Comparison of ENCODE assay signal across 9 cellular contexts in the genomic region with DNA sequence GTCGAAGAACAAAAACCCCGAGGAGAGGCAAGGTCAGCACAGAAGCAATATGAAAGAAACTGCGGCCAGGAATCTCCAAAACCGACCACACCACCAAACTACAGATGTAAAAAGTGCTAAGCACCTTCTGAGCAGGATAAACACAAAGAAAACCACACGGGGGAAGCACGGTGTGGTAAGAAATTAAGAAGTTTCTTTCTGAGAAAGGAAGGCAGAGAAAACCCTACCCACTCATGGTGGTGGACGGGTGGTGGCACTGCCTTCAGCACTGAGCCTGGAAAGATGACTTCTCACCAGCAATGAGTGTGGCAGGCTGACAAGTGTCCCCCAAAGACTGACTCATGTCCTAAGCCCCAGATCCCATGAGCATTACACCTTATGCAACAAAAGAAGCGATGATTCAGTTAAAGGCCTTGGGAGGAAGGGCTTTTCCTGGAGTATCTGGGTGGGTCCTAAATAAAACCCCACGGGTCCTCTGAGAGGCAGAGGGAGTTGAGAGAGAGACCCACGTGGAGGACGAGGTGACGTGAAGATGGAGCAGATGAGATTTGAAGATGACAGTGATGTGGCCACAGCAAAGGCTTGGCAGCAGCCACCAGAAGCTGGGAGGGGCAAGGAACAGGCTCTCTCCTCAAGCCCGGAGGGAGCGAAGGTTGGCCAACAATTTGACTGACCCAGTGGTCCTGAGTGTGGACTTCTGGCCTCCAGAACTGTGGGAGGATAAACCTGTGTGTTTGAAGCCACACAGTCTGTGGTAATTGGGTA.
DNase-seq lines count a peak whose midpoint lies in the region; TF ChIP-seq lines count a peak whose summit lies in the region.
"Had no signal": no experiment of that assay in that cellular context is flagged by ENCODE, and none has a peak within 500 bp of the region (broad histone marks: within the 10 kb centered on the region; RNA-seq: fewer than 3 reads in every experiment).

No MANE protein-coding gene starts in this region.

- H3K27me3 ChIP-seq in CD4-positive, alpha-beta memory T cell (ENCODE audit: insufficient read depth, low read length), result no peaks in the 10 kb centered on the region
- no peaks in the 10 kb centered on the region for H3K27me3 ChIP-seq in ovary

- H3K27ac Mint-ChIP-seq in CD4-positive, alpha-beta memory T cell, result peak overlapping the region; percentile 67 to 92 (median 88)
- peak overlapping the region; percentile 46 for H3K27ac Mint-ChIP-seq in activated CD4-positive, alpha-beta memory T cell treated with anti-CD3 and anti-CD28 coated beads for 36 hours
- H3K27ac Mint-ChIP-seq: activated naive CD8-positive, alpha-beta T cell had no signal

- H3K36me3 Mint-ChIP-seq in CD4-positive, alpha-beta memory T cell, result no peaks in the 10 kb centered on the region
- no peaks in the 10 kb centered on the region for H3K36me3 Mint-ChIP-seq in activated CD4-positive, alpha-beta memory T cell treated with anti-CD3 and anti-CD28 coated beads for 36 hours
- H3K36me3 Mint-ChIP-seq: activated naive CD8-positive, alpha-beta T cell had no signal

- WGBS in ovary, 3 donors, result 77 to 87% (median 83%) methylated on average over 14 of the region's 14 CpGs

- no peak overlapping the region for H3K4me3 ChIP-seq in CD4-positive, alpha-beta memory T cell (ENCODE audit: low read length in 2 of 2)
- H3K4me3 ChIP-seq in HEK293 (ENCODE audit: low read depth, low read length), result no peak overlapping the region
- no peak overlapping the region for H3K4me3 ChIP-seq in ovary

- TF ChIP-seq EP300 in ovary (IDR thresholded peaks at IDR 0.05), result no peak

- H3K4me1 ChIP-seq in CD4-positive, alpha-beta memory T cell (ENCODE audit: insufficient read depth, low read length), result peaks cover 16% of the 10 kb centered on the region
- no peaks in the 10 kb centered on the region for H3K4me1 ChIP-seq in HEK293 (ENCODE audit: control insufficient read depth, insufficient read depth, low read length)
- no peaks in the 10 kb centered on the region for H3K4me1 ChIP-seq in ovary (ENCODE audit: insufficient read depth)

- H3K27ac ChIP-seq in CD4-positive, alpha-beta memory T cell (ENCODE audit: low read depth, low read length), result peak overlapping the region; percentile 46
- H3K27ac ChIP-seq in HEK293 (ENCODE audit: extremely low read depth, low read depth, low read length) (no peak overlapping the region), ovary (no peak overlapping the region)

- H3K4me3 Mint-ChIP-seq in CD4-positive, alpha-beta memory T cell, result peak overlapping the region in 6 of 8 donors; percentile 11 to 58 (median 30)
- H3K4me3 Mint-ChIP-seq in activated CD4-positive, alpha-beta memory T cell treated with anti-CD3 and anti-CD28 coated beads for 36 hours, result no peak overlapping the region
- H3K4me3 Mint-ChIP-seq: activated naive CD8-positive, alpha-beta T cell had no signal

- no peaks in the 10 kb centered on the region for H3K36me3 ChIP-seq in CD4-positive, alpha-beta memory T cell (ENCODE audit: insufficient read depth, low read length)
- H3K36me3 ChIP-seq in HEK293 (ENCODE audit: control insufficient read depth in 2 of 2, insufficient read depth in 1 of 2, low read length in 2 of 2) (peaks cover 7 to 87% of the 10 kb centered on the region in 2 experiments), ovary (no peaks in the 10 kb centered on the region)

- intact Hi-C loops in CD4-positive, alpha-beta memory T cell (cut with micrococcal nuclease), result loop anchor here (1.0 kb wide), 1 partner anchor 36 kb away; no protein-coding TSS in a partner anchor
- intact Hi-C loops in activated CD4-positive, alpha-beta memory T cell treated with anti-CD3 and anti-CD28 coated beads for 36 hours (cut with micrococcal nuclease), result loop anchor here (1.0 kb wide), 2 partner anchors 31 to 35 kb away; no protein-coding TSS in a partner anchor
- intact Hi-C loops in ovary (cut with DNase I), result no loop called here

- peaks cover 0 to 2% (median 0%) of the 10 kb centered on the region in 8 donors for H3K9me3 Mint-ChIP-seq in CD4-positive, alpha-beta memory T cell
- no peaks in the 10 kb centered on the region for H3K9me3 Mint-ChIP-seq in activated CD4-positive, alpha-beta memory T cell treated with anti-CD3 and anti-CD28 coated beads for 36 hours

- H3K9me3 ChIP-seq in CD4-positive, alpha-beta memory T cell (ENCODE audit: control insufficient read depth in 1 of 2, low read length in 2 of 2), result no peaks in the 10 kb centered on the region
- H3K9me3 ChIP-seq in HEK293 (ENCODE audit: control insufficient read depth, insufficient read depth, low read depth, low read length) (no peaks in the 10 kb centered on the region), ovary (no peaks in the 10 kb centered on the region)

- TF ChIP-seq CTCF in HEK293 (tag by site-specific recombination; IDR thresholded peaks at IDR 0.05) (no peak), ovary (IDR thresholded peaks at IDR 0.05) (no peak)

- no peaks in the 10 kb centered on the region for H3K27me3 Mint-ChIP-seq in CD4-positive, alpha-beta memory T cell
- no peaks in the 10 kb centered on the region for H3K27me3 Mint-ChIP-seq in activated CD4-positive, alpha-beta memory T cell treated with anti-CD3 and anti-CD28 coated beads for 36 hours
- H3K27me3 Mint-ChIP-seq: activated naive CD8-positive, alpha-beta T cell had no signal

- DNase-seq in CD4-positive, alpha-beta memory T cell, result peak; percentile 43 to 78 (median 64)
- DNase-seq in activated CD4-positive, alpha-beta memory T cell treated with anti-CD3 and anti-CD28 coated beads for 36 hours, result peak; percentile 79
- peak; percentile 0 for DNase-seq in iPS DF 4.7 (ENCODE audit: extremely low read depth, low spot score)
- DNase-seq in globus pallidus (ENCODE audit: low spot score), result no peak
- no peak for DNase-seq in ovary
- DNase-seq in D341Med (ENCODE audit: low spot score), result no peak
- DNase-seq in NCI-H1105 treated with DMSO at 0.1 percent for 48 hours (lab: John Stamatoyannopoulos, UW), result no peak

- H3K4me1 Mint-ChIP-seq in CD4-positive, alpha-beta memory T cell, result peaks cover 19 to 39% (median 29%) of the 10 kb centered on the region in 4 donors
- peaks cover 18% of the 10 kb centered on the region for H3K4me1 Mint-ChIP-seq in activated CD4-positive, alpha-beta memory T cell treated with anti-CD3 and anti-CD28 coated beads for 36 hours (ENCODE audit: low read depth)

- POLR2A ChIA-PET in CD4-positive, alpha-beta memory T cell (lab: Charles Lee; ENCODE audit: partially characterized antibody), result no interaction called here
- POLR2A ChIA-PET in HEK293 (lab: Yijun Ruan, JAX), result no interaction called here
- POLR2A ChIA-PET in activated CD4-positive, alpha-beta memory T cell treated with anti-CD3 and anti-CD28 coated beads for 36 hours (lab: Charles Lee), result no interaction called here

- TF ChIP-seq POLR2A in ovary (IDR thresholded peaks at IDR 0.05), result no peak

- CTCF ChIA-PET in CD4-positive, alpha-beta memory T cell (lab: Charles Lee; ENCODE audit: partially characterized antibody), result no interaction called here
- CTCF ChIA-PET in HEK293 (lab: Yijun Ruan, JAX), result no interaction called here
- CTCF ChIA-PET in activated CD4-positive, alpha-beta memory T cell treated with anti-CD3 and anti-CD28 coated beads for 36 hours (lab: Charles Lee), result no interaction called here

TF ChIP-seq in HEK293, 187 proteins besides CTCF, POLR2A, EP300 and RAD21:
- TF ChIP-seq ZNF394 (tag by site-specific recombination; IDR thresholded peaks at IDR 0.05; ENCODE audit: borderline replicate concordance), result no peak
- peak; percentile 73 for TF ChIP-seq PRDM10 (tag by site-specific recombination; IDR thresholded peaks at IDR 0.05)
- TF ChIP-seq ZFHX2 (tag by site-specific recombination; conservative IDR thresholded peaks at IDR 0.05), result no peak

Comparison
In these comparisons a context has a peak if more than half of its experiments do, and no peak if none do; other contexts are left out.
1. DNase-seq: peak in CD4-positive, alpha-beta memory T cell (5 of 5), activated CD4-positive, alpha-beta memory T cell treated with anti-CD3 and anti-CD28 coated beads for 36 hours (single experiment) and iPS DF 4.7 (single experiment); none in globus pallidus (single experiment), ovary (0 of 5), D341Med (single experiment) and NCI-H1105 treated with DMSO at 0.1 percent for 48 hours (single experiment).
2. intact Hi-C loops: an anchor here in CD4-positive, alpha-beta memory T cell (1.0 kb wide) and activated CD4-positive, alpha-beta memory T cell treated with anti-CD3 and anti-CD28 coated beads for 36 hours (1.0 kb wide); none called in ovary.